1 cellular context compared by ENCODE assay signal in the genomic region with DNA sequence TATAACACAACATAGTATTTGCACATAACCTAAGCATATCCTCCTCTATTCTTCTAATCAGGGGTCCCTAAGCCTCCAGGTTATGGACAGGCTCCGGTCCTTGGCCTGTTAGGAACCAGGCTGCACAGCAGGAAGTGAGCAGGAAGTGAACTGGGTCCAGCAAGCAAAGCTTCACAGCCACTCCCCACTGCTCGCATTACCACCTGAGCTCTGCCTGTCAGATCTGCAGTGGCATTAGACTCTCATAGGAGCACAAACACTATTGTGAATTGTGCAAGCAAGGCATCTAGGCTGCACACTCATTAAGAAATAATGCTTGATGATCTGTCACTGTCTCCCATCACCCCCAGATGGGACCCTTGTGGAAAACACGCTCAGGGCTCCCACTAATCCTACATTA.
TF ChIP-seq lines count a peak whose summit lies in the region.

No MANE protein-coding gene starts in this region.

TF ChIP-seq in SK-N-SH treated with all-trans-retinoic acid at 6 μM for 48 hours, 23 proteins besides CTCF, POLR2A, EP300 and RAD21 (continued from another document):
- TF ChIP-seq, protein P1, sequence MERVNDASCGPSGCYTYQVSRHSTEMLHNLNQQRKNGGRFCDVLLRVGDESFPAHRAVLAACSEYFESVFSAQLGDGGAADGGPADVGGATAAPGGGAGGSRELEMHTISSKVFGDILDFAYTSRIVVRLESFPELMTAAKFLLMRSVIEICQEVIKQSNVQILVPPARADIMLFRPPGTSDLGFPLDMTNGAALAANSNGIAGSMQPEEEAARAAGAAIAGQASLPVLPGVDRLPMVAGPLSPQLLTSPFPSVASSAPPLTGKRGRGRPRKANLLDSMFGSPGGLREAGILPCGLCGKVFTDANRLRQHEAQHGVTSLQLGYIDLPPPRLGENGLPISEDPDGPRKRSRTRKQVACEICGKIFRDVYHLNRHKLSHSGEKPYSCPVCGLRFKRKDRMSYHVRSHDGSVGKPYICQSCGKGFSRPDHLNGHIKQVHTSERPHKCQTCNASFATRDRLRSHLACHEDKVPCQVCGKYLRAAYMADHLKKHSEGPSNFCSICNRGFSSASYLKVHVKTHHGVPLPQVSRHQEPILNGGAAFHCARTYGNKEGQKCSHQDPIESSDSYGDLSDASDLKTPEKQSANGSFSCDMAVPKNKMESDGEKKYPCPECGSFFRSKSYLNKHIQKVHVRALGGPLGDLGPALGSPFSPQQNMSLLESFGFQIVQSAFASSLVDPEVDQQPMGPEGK (CRISPR knock-in tag; IDR thresholded peaks at IDR 0.05; ENCODE audit: borderline replicate concordance): no peak
- no peak for TF ChIP-seq RARB (CRISPR knock-in tag; IDR thresholded peaks at IDR 0.05)
- no peak for TF ChIP-seq CSDC2 (CRISPR knock-in tag; IDR thresholded peaks at IDR 0.05)
- no peak for TF ChIP-seq PPARA (CRISPR knock-in tag; IDR thresholded peaks at IDR 0.05; ENCODE audit: borderline replicate concordance)
- no peak for TF ChIP-seq ARNTL (CRISPR knock-in tag; IDR thresholded peaks at IDR 0.05; ENCODE audit: borderline replicate concordance, low read depth)
- no peak for TF ChIP-seq ZNF8 (CRISPR knock-in tag; IDR thresholded peaks at IDR 0.05)
- TF ChIP-seq ESRRG (CRISPR knock-in tag; IDR thresholded peaks at IDR 0.05): no peak
- no peak for TF ChIP-seq BACH2 (CRISPR knock-in tag; IDR thresholded peaks at IDR 0.05; ENCODE audit: borderline replicate concordance)
- TF ChIP-seq ZFP30 (CRISPR knock-in tag; IDR thresholded peaks at IDR 0.05): no peak
- TF ChIP-seq ZNF70 (CRISPR knock-in tag; IDR thresholded peaks at IDR 0.05): no peak
- TF ChIP-seq OSR1 (CRISPR knock-in tag; IDR thresholded peaks at IDR 0.05): no peak
- TF ChIP-seq, protein P2, sequence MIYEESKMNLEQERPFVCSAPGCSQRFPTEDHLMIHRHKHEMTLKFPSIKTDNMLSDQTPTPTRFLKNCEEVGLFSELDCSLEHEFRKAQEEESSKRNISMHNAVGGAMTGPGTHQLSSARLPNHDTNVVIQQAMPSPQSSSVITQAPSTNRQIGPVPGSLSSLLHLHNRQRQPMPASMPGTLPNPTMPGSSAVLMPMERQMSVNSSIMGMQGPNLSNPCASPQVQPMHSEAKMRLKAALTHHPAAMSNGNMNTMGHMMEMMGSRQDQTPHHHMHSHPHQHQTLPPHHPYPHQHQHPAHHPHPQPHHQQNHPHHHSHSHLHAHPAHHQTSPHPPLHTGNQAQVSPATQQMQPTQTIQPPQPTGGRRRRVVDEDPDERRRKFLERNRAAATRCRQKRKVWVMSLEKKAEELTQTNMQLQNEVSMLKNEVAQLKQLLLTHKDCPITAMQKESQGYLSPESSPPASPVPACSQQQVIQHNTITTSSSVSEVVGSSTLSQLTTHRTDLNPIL (CRISPR knock-in tag; IDR thresholded peaks at IDR 0.05; ENCODE audit: low read depth): no peak
- no peak for TF ChIP-seq TCF4 (CRISPR knock-in tag; IDR thresholded peaks at IDR 0.05; ENCODE audit: borderline replicate concordance)
- TF ChIP-seq ISL1 (CRISPR knock-in tag; IDR thresholded peaks at IDR 0.05): no peak
- TF ChIP-seq, protein P3, sequence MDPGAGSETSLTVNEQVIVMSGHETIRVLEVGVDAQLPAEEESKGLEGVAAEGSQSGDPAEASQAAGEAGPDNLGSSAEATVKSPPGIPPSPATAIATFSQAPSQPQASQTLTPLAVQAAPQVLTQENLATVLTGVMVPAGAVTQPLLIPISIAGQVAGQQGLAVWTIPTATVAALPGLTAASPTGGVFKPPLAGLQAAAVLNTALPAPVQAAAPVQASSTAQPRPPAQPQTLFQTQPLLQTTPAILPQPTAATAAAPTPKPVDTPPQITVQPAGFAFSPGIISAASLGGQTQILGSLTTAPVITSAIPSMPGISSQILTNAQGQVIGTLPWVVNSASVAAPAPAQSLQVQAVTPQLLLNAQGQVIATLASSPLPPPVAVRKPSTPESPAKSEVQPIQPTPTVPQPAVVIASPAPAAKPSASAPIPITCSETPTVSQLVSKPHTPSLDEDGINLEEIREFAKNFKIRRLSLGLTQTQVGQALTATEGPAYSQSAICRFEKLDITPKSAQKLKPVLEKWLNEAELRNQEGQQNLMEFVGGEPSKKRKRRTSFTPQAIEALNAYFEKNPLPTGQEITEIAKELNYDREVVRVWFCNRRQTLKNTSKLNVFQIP (CRISPR knock-in tag; IDR thresholded peaks at IDR 0.05; ENCODE audit: borderline replicate concordance, low read depth): no peak
- TF ChIP-seq, protein P4, sequence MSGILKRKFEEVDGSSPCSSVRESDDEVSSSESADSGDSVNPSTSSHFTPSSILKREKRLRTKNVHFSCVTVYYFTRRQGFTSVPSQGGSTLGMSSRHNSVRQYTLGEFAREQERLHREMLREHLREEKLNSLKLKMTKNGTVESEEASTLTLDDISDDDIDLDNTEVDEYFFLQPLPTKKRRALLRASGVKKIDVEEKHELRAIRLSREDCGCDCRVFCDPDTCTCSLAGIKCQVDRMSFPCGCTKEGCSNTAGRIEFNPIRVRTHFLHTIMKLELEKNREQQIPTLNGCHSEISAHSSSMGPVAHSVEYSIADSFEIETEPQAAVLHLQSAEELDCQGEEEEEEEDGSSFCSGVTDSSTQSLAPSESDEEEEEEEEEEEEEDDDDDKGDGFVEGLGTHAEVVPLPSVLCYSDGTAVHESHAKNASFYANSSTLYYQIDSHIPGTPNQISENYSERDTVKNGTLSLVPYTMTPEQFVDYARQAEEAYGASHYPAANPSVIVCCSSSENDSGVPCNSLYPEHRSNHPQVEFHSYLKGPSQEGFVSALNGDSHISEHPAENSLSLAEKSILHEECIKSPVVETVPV (CRISPR knock-in tag; IDR thresholded peaks at IDR 0.05): no peak
